ENCODE assay signal across 2 cellular contexts in the genomic region with DNA sequence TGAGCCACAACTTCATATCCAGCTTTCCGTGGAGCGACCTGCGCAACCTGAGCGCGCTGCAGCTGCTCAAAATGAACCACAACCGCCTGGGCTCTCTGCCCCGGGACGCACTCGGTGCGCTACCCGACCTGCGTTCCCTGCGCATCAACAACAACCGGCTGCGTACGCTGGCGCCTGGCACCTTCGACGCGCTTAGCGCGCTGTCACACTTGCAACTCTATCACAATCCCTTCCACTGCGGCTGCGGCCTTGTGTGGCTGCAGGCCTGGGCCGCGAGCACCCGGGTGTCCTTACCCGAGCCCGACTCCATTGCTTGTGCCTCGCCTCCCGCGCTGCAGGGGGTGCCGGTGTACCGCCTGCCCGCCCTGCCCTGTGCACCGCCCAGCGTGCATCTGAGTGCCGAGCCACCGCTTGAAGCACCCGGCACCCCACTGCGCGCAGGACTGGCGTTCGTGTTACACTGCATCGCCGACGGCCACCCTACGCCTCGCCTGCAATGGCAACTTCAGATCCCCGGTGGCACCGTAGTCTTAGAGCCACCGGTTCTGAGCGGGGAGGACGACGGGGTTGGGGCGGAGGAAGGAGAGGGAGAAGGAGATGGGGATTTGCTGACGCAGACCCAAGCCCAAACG.
TF ChIP-seq lines count a peak whose summit lies in the region.

No MANE protein-coding gene starts in this region.

TF ChIP-seq in IMR-90, 13 proteins besides CTCF, POLR2A, EP300 and RAD21:
- TF ChIP-seq RCOR1 (IDR thresholded peaks at IDR 0.05; ENCODE audit: insufficient replicate concordance, low read length) (no peak), CHD1 (IDR thresholded peaks at IDR 0.05; ENCODE audit: low read depth, low read length) (no peak), MXI1 (IDR thresholded peaks at IDR 0.05; ENCODE audit: borderline replicate concordance, low read depth, low read length) (no peak), FOS (IDR thresholded peaks at IDR 0.05; ENCODE audit: low read depth, low read length) (no peak), ELK1 (IDR thresholded peaks at IDR 0.05; ENCODE audit: borderline replicate concordance, low read depth, low read length) (no peak), SMC3 (IDR thresholded peaks at IDR 0.05; ENCODE audit: low read depth, low read length) (no peak), NFE2L2 (IDR thresholded peaks at IDR 0.05; ENCODE audit: low read depth, low read length) (no peak), MAZ (IDR thresholded peaks at IDR 0.05; ENCODE audit: borderline replicate concordance, low read depth, low read length) (no peak), RFX5 (IDR thresholded peaks at IDR 0.05; ENCODE audit: low read depth, low read length) (no peak), BHLHE40 (IDR thresholded peaks at IDR 0.05; ENCODE audit: low read depth, low read length) (no peak), MAFK (IDR thresholded peaks at IDR 0.05; ENCODE audit: low read depth, low read length) (no peak), CEBPB (IDR thresholded peaks at IDR 0.05; ENCODE audit: low read depth, low read length) (no peak)
- TF ChIP-seq, protein P1, sequence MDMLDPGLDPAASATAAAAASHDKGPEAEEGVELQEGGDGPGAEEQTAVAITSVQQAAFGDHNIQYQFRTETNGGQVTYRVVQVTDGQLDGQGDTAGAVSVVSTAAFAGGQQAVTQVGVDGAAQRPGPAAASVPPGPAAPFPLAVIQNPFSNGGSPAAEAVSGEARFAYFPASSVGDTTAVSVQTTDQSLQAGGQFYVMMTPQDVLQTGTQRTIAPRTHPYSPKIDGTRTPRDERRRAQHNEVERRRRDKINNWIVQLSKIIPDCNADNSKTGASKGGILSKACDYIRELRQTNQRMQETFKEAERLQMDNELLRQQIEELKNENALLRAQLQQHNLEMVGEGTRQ (IDR thresholded peaks at IDR 0.05; ENCODE audit: low read depth, low read length), result no peak
TF ChIP-seq in IMR-90: peak in this region for 0.

TF ChIP-seq in GM12878, 131 proteins besides CTCF, POLR2A, EP300 and RAD21:
- TF ChIP-seq RB1 (IDR thresholded peaks at IDR 0.05; ENCODE audit: borderline replicate concordance) (no peak), SMC3 (IDR thresholded peaks at IDR 0.05; ENCODE audit: borderline replicate concordance, low read length) (peak; percentile 44)
